8 cellular contexts compared by ENCODE assay signal in the genomic region with DNA sequence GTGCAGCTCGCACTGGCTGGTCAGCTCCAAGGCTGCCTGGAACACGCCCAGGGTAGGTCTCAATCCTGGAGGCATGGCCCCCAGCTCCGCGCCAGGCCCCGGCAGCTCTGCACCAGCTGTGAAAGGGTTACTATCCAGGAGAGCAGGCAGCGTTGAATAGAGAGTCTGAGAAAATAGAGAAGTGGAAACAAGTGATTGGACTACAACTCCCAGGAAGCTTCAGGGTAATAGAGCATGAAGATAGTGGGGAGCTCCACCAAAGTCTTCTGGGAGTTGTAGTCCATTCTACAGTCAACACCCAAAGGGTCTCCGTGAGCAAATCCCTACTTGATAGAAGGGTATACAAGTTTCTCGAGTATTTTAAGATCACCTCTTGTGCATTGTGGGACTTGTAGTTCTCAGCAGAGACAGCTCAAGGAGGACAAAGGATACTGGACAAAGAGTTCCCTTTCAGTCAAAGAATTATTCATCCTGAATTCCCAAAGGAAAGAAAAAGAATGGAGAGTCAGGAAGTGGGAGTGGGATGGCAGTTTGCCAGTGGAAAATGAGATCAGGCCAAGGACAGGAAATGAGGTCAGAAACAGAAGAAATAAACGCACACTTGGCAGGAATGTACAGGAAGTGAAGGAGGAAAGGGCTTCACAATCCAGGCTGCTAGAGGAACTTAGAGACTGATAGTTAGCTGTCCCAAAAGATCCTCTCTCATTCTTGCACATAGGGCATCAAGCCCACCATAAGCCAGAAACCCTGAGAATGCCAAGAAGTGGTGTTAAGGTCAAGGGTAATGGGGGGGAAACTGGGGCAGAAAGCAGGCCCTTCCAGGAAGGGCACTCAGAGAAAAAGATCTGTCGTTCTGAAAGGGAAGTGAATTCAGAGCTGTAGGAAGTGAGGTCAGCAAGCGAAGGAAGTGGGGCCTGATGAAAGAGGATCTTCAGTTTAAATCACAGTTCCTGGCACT. TPM values are rescaled to one million over a fixed set of nuclear protein-coding genes. Genes with fewer than 3 reads are reported as not detected.
DNase-seq lines count a peak whose midpoint lies in the region; ATAC-seq, FAIRE-seq and TF ChIP-seq lines count a peak whose summit lies in the region.

No MANE protein-coding gene starts in this region.

- CTCF ChIA-PET in mammary epithelial cell (lab: Charles Lee; ENCODE audit: low non-redundant PET): no interaction called here

- no peaks in the 10 kb centered on the region for H3K79me2 ChIP-seq in mammary epithelial cell (ENCODE audit: insufficient read depth, low read length)
- no peaks in the 10 kb centered on the region for H3K79me2 ChIP-seq in keratinocyte (ENCODE audit: control insufficient read depth, insufficient read depth, low read length)

- H3K9ac ChIP-seq in mammary epithelial cell (ENCODE audit: insufficient read depth, low read length) (no peak overlapping the region), keratinocyte (ENCODE audit: control insufficient read depth, extremely low read depth, insufficient read depth, low read length) (no peak overlapping the region)

- peaks cover 18 to 34% of the 10 kb centered on the region in 2 donors for H3K4me1 Mint-ChIP-seq in stimulated activated naive B cell treated with anti-CD40 and anti-IgM and Interleukin-4, amounts not matched to agents 10 μg/mL and 1 μg/mL and 100 μg/mL, for 72 hours

- peaks cover 13 to 20% of the 10 kb centered on the region in 2 donors for H3K36me3 Mint-ChIP-seq in stimulated activated naive B cell treated with anti-CD40 and anti-IgM and Interleukin-4, amounts not matched to agents 10 μg/mL and 1 μg/mL and 100 μg/mL, for 72 hours

- H3K9me3 ChIP-seq in Peyer's patch: no peaks in the 10 kb centered on the region
- H3K9me3 ChIP-seq in mammary epithelial cell (replicated peaks; ENCODE audit: insufficient read depth, low read length): no peaks in the 10 kb centered on the region
- H3K9me3 ChIP-seq in keratinocyte (ENCODE audit: control insufficient read depth, low read depth, low read length): no peaks in the 10 kb centered on the region

- 60% methylated on average over 6 of the region's 11 CpGs for WGBS in mammary epithelial cell (ENCODE audit: low coverage, missing lambda C conversion rate)

- intact Hi-C loops in mammary epithelial cell (cut with micrococcal nuclease): no loop called here

- no peaks in the 10 kb centered on the region for H3K9me1 ChIP-seq in keratinocyte (ENCODE audit: control insufficient read depth, extremely low read depth, insufficient read depth, low read length)

- H3K4me1 ChIP-seq in Peyer's patch (peaks cover 0 to 9% (median 3%) of the 10 kb centered on the region in 4 donors), mammary epithelial cell (ENCODE audit: insufficient read depth, low read length) (peaks cover 15% of the 10 kb centered on the region), keratinocyte (ENCODE audit: control insufficient read depth, extremely low read depth, insufficient read depth, low read length) (peaks cover 14% of the 10 kb centered on the region)

- H3K36me3 ChIP-seq in Peyer's patch (no peaks in the 10 kb centered on the region), mammary epithelial cell (ENCODE audit: insufficient read depth, low read length) (no peaks in the 10 kb centered on the region), keratinocyte (ENCODE audit: control insufficient read depth in 2 of 2, extremely low read depth in 1 of 2, insufficient read depth in 2 of 2, low read length in 2 of 2) (peaks cover 0 to 6% of the 10 kb centered on the region in 2 experiments)

- dilution Hi-C loops in mammary epithelial cell (cut with HindIII; ENCODE audit: low sequenced_read_pairs) (loop anchor here (5.0 kb wide), 3 partner anchors 43 to 93 kb away; no protein-coding TSS in a partner anchor), keratinocyte (cut with MboI; ENCODE audit: extremely low pct_ligation_motif_present, low sequenced_read_pairs) (no loop called here)

- H3K4me3 ChIP-seq in Peyer's patch (no peak overlapping the region), mammary epithelial cell (replicated peaks in 1 of 3; ENCODE audit: insufficient read depth in 1 of 3, low read depth in 2 of 3, low read length in 3 of 3) (no peak overlapping the region), keratinocyte (ENCODE audit: control insufficient read depth in 2 of 3, extremely low read depth in 1 of 3, insufficient read depth in 2 of 3, low read depth in 1 of 3, low read length in 3 of 3) (no peak overlapping the region)

- H3K27me3 ChIP-seq in Peyer's patch (no peaks in the 10 kb centered on the region), mammary epithelial cell (ENCODE audit: insufficient read depth, low read length) (no peaks in the 10 kb centered on the region), keratinocyte (ENCODE audit: control insufficient read depth, extremely low read depth, insufficient read depth, low read length) (no peaks in the 10 kb centered on the region)

- peak overlapping the region; percentile 18 to 53 for H3K4me3 Mint-ChIP-seq in stimulated activated naive B cell treated with anti-CD40 and anti-IgM and Interleukin-4, amounts not matched to agents 10 μg/mL and 1 μg/mL and 100 μg/mL, for 72 hours

- FAIRE-seq in keratinocyte (lab: Jason Lieb, UNC): peak; percentile 85

- DNase-seq in CMK (ENCODE audit: low read depth): peak; percentile 93
- DNase-seq in HS-5 (ENCODE audit: low read depth): peak; percentile 96
- no peak for DNase-seq in Peyer's patch
- peak; percentile 71 for DNase-seq in mammary epithelial cell
- peak; percentile 76 for DNase-seq in keratinocyte (ENCODE audit: low read depth, low spot score)
- DNase-seq in stimulated activated naive B cell treated with anti-CD40 and anti-IgM and Interleukin-4, amounts not matched to agents 10 μg/mL and 1 μg/mL and 100 μg/mL, for 72 hours: peak; percentile 46

- H2AFZ ChIP-seq in mammary epithelial cell (ENCODE audit: low read depth, low read length) (peak overlapping the region; percentile 79), keratinocyte (ENCODE audit: control insufficient read depth, low read length) (peak overlapping the region; percentile 85)

- no peak for TF ChIP-seq CTCF in Peyer's patch (IDR thresholded peaks at IDR 0.05)
- no peak for TF ChIP-seq CTCF in mammary epithelial cell (conservative IDR thresholded peaks at IDR 0.05 in 1 of 2, IDR thresholded peaks at IDR 0.05 in 1 of 2; ENCODE audit: extremely low read depth in 1 of 2, insufficient read depth in 1 of 2, low read depth in 1 of 2, low read length in 2 of 2)
- no peak for TF ChIP-seq CTCF in keratinocyte (optimal IDR thresholded peaks at IDR 0.05 in 1 of 3, IDR thresholded peaks at IDR 0.05 in 1 of 3, conservative IDR thresholded peaks at IDR 0.05 in 1 of 3; ENCODE audit: extremely low read depth in 1 of 3, insufficient read depth in 2 of 3, low read length in 3 of 3)

- in situ Hi-C loops in mammary epithelial cell (cut with MboI; ENCODE audit: low sequenced_read_pairs in 2 of 2): no loop called here

- H3K27me3 Mint-ChIP-seq in stimulated activated naive B cell treated with anti-CD40 and anti-IgM and Interleukin-4, amounts not matched to agents 10 μg/mL and 1 μg/mL and 100 μg/mL, for 72 hours: no peaks in the 10 kb centered on the region

- no TSS peak for BruUV-seq in mammary epithelial cell (replicated peaks; lab: Mats Ljungman, UMichigan)

- peak overlapping the region; percentile 8 to 73 (median 62) for H3K27ac ChIP-seq in Peyer's patch
- H3K27ac ChIP-seq in mammary epithelial cell (ENCODE audit: insufficient read depth, low read depth, low read length): peak overlapping the region; percentile 22
- peak overlapping the region; percentile 63 for H3K27ac ChIP-seq in keratinocyte (ENCODE audit: control insufficient read depth, insufficient read depth, low read length)

- H4K20me1 ChIP-seq in mammary epithelial cell (ENCODE audit: insufficient read depth, low read length): no peaks in the 10 kb centered on the region
- H4K20me1 ChIP-seq in keratinocyte (ENCODE audit: control insufficient read depth, extremely low read depth, insufficient read depth, low read length): no peaks in the 10 kb centered on the region

- H3K4me2 ChIP-seq in mammary epithelial cell (ENCODE audit: insufficient read depth, low read depth, low read length) (no peak overlapping the region), keratinocyte (ENCODE audit: control insufficient read depth, extremely low read depth, insufficient read depth, low read depth, low read length) (peak overlapping the region; percentile 11)

- peak overlapping the region; percentile 88 for H3K27ac Mint-ChIP-seq in stimulated activated naive B cell treated with anti-CD40 and anti-IgM and Interleukin-4, amounts not matched to agents 10 μg/mL and 1 μg/mL and 100 μg/mL, for 72 hours

- peak; percentile 64 to 68 for ATAC-seq in stimulated activated naive B cell treated with anti-CD40 and anti-IgM and Interleukin-4, amounts not matched to agents 10 μg/mL and 1 μg/mL and 100 μg/mL, for 72 hours (replicated peaks)
- ATAC-seq in GM21723 (IDR thresholded peaks at IDR 0.05; ENCODE audit: unreplicated experiment) (no peak), HG02678 (IDR thresholded peaks at IDR 0.05; ENCODE audit: unreplicated experiment) (no peak)

- TF ChIP-seq POLR2A in Peyer's patch (IDR thresholded peaks at IDR 0.05): no peak

- H3K9me3 Mint-ChIP-seq in stimulated activated naive B cell treated with anti-CD40 and anti-IgM and Interleukin-4, amounts not matched to agents 10 μg/mL and 1 μg/mL and 100 μg/mL, for 72 hours: peaks cover 15 to 16% of the 10 kb centered on the region in 2 donors

RNA-seq across cellular contexts. Expression of gene MAMSTR, which starts 5.5 kb away (rescaled TPM):
- total RNA-seq in Peyer's patch (1 to 10 TPM in 1 of 4 donors, under 1 TPM in 1, not detected in 2; 0.70 to 1.1 TPM), mammary epithelial cell (1 to 10 TPM in 1 of 2 donors, under 1 TPM in 1; 0.50 to 1.2 TPM)
- polyA plus RNA-seq in mammary epithelial cell (0.32 TPM), keratinocyte (0.35 to 0.39 TPM (median 0.37 TPM) in 3 replicates)
- polyA minus RNA-seq in mammary epithelial cell (not detected), keratinocyte (0.48 to 1.2 TPM (median 0.66 TPM) in 3 replicates)
- not detected for polyA plus RNA-seq in keratinocyte (2011; ENCODE audit: low read depth)
- 0.23 and 0.35 TPM in 2 replicates for polyA plus RNA-seq in keratinocyte (2011; cell fraction: cytosol; rRNA removed)
- polyA plus RNA-seq in keratinocyte (2011; cell fraction: nucleus; rRNA removed): 0.39 and 0.87 TPM in 2 replicates
- polyA plus RNA-seq in keratinocyte (2012; ENCODE audit: low replicate concordance): 0.18 and 0.55 TPM in 2 replicates
- polyA minus RNA-seq in keratinocyte (2011; cell fraction: cytosol; rRNA and poly(A)+ RNA removed): not detected
- 0.21 TPM in 1 of 2 replicates, not detected in the other for polyA minus RNA-seq in keratinocyte (2011; cell fraction: nucleus; rRNA and poly(A)+ RNA removed)

RNA-seq across cellular contexts. Expression of gene RASIP1, which starts 15.3 kb away (rescaled TPM):
- total RNA-seq in Peyer's patch (1 to 10 TPM; 1.8 to 6.6 (median 3.4) TPM), mammary epithelial cell (1 to 10 TPM; 2.8 to 3.0 TPM)
- polyA plus RNA-seq in mammary epithelial cell (5.0 TPM), keratinocyte (2.2 to 4.8 TPM (median 2.3 TPM) in 3 replicates)
- polyA minus RNA-seq in mammary epithelial cell (0.57 TPM), keratinocyte (1.6 to 4.1 TPM (median 1.8 TPM) in 3 replicates)
- 0.84 TPM for polyA plus RNA-seq in keratinocyte (2011; ENCODE audit: low read depth)
- 1.5 and 3.1 TPM in 2 replicates for polyA plus RNA-seq in keratinocyte (2011; cell fraction: cytosol; rRNA removed)
- 4.1 and 5.3 TPM in 2 replicates for polyA plus RNA-seq in keratinocyte (2011; cell fraction: nucleus; rRNA removed)
- polyA plus RNA-seq in keratinocyte (2012; ENCODE audit: low replicate concordance): 2.1 and 4.4 TPM in 2 replicates
- polyA minus RNA-seq in keratinocyte (2011; cell fraction: cytosol; rRNA and poly(A)+ RNA removed): 3.6 TPM
- polyA minus RNA-seq in keratinocyte (2011; cell fraction: nucleus; rRNA and poly(A)+ RNA removed): 1.1 and 1.2 TPM in 2 replicates

RNA-seq across cellular contexts. Expression of gene IZUMO1, which starts 21.6 kb away (rescaled TPM):
- not detected for total RNA-seq in Peyer's patch
- total RNA-seq in mammary epithelial cell: 1 to 10 TPM in 1 of 2 donors, under 1 TPM in 1; 0.50 to 7.8 TPM
- 0.12 TPM for polyA plus RNA-seq in mammary epithelial cell
- polyA minus RNA-seq in mammary epithelial cell: not detected
- polyA plus RNA-seq in keratinocyte: 0.28 to 0.75 TPM (median 0.63 TPM) in 3 replicates
- polyA plus RNA-seq in keratinocyte (2011; ENCODE audit: low read depth): not detected
- 0.07 TPM in 1 of 2 replicates, not detected in the other for polyA plus RNA-seq in keratinocyte (2011; cell fraction: cytosol; rRNA removed)
- 5.4 and 5.8 TPM in 2 replicates for polyA plus RNA-seq in keratinocyte (2011; cell fraction: nucleus; rRNA removed)
- 0.44 and 0.63 TPM in 2 replicates for polyA plus RNA-seq in keratinocyte (2012; ENCODE audit: low replicate concordance)
- 0.13 to 0.42 TPM (median 0.26 TPM) in 3 replicates for polyA minus RNA-seq in keratinocyte
- not detected for polyA minus RNA-seq in keratinocyte (2011; cell fraction: cytosol; rRNA and poly(A)+ RNA removed)
- polyA minus RNA-seq in keratinocyte (2011; cell fraction: nucleus; rRNA and poly(A)+ RNA removed): 1.7 and 1.9 TPM in 2 replicates

RNA-seq across cellular contexts. Expression of gene FUT1, which starts 27.4 kb away (rescaled TPM):
- total RNA-seq in Peyer's patch (1 to 10 TPM in 1 of 4 donors, under 1 TPM in 3; 0.38 to 1.2 (median 0.68) TPM), mammary epithelial cell (10 to 100 TPM; 13.9 to 15.2 TPM)
- polyA plus RNA-seq in mammary epithelial cell (6.4 TPM), keratinocyte (3.2 to 5.3 TPM (median 3.7 TPM) in 3 replicates)
- polyA minus RNA-seq in mammary epithelial cell (9.0 TPM), keratinocyte (3.1 to 6.1 TPM (median 4.9 TPM) in 3 replicates)
- 0.51 TPM for polyA plus RNA-seq in keratinocyte (2011; ENCODE audit: low read depth)
- polyA plus RNA-seq in keratinocyte (2011; cell fraction: cytosol; rRNA removed): 2.0 and 2.6 TPM in 2 replicates
- 7.1 and 7.4 TPM in 2 replicates for polyA plus RNA-seq in keratinocyte (2011; cell fraction: nucleus; rRNA removed)
- polyA plus RNA-seq in keratinocyte (2012; ENCODE audit: low replicate concordance): 2.1 and 3.3 TPM in 2 replicates
- 4.2 TPM for polyA minus RNA-seq in keratinocyte (2011; cell fraction: cytosol; rRNA and poly(A)+ RNA removed)
- polyA minus RNA-seq in keratinocyte (2011; cell fraction: nucleus; rRNA and poly(A)+ RNA removed): 6.8 and 7.3 TPM in 2 replicates

RNA-seq across cellular contexts. Expression of gene FUT2, which starts 29.3 kb away (rescaled TPM):
- total RNA-seq in Peyer's patch (10 to 100 TPM; 11.6 to 91.6 (median 53.8) TPM), mammary epithelial cell (under 1 TPM in 1 of 2 donors, not detected in 1; 0.33 TPM)
- polyA plus RNA-seq in mammary epithelial cell (0.06 TPM), keratinocyte (2.3 to 4.0 TPM (median 3.7 TPM) in 3 replicates)
- polyA minus RNA-seq in mammary epithelial cell (not detected), keratinocyte (3.7 to 4.8 TPM (median 4.5 TPM) in 3 replicates)
- polyA plus RNA-seq in keratinocyte (2011; ENCODE audit: low read depth): 0.39 TPM
- polyA plus RNA-seq in keratinocyte (2011; cell fraction: cytosol; rRNA removed): 2.5 and 2.8 TPM in 2 replicates
- 8.3 and 8.5 TPM in 2 replicates for polyA plus RNA-seq in keratinocyte (2011; cell fraction: nucleus; rRNA removed)
- polyA plus RNA-seq in keratinocyte (2012; ENCODE audit: low replicate concordance): 4.2 and 4.4 TPM in 2 replicates
- 7.1 TPM for polyA minus RNA-seq in keratinocyte (2011; cell fraction: cytosol; rRNA and poly(A)+ RNA removed)
- 10.2 and 10.8 TPM in 2 replicates for polyA minus RNA-seq in keratinocyte (2011; cell fraction: nucleus; rRNA and poly(A)+ RNA removed)

Comparison
In these comparisons a context has a peak if more than half of its experiments do, and no peak if none do; other contexts are left out.
1. DNase-seq: peak in CMK (single experiment), HS-5 (single experiment), mammary epithelial cell (single experiment), keratinocyte (single experiment) and stimulated activated naive B cell treated with anti-CD40 and anti-IgM and Interleukin-4, amounts not matched to agents 10 μg/mL and 1 μg/mL and 100 μg/mL, for 72 hours (single experiment); none in Peyer's patch (0 of 3).
2. ATAC-seq: peak in stimulated activated naive B cell treated with anti-CD40 and anti-IgM and Interleukin-4, amounts not matched to agents 10 μg/mL and 1 μg/mL and 100 μg/mL, for 72 hours (2 of 2); none in GM21723 (single experiment) and HG02678 (single experiment).
3. Peak in every context shown above with its lines, with median percentiles within 50 percentile points of each other: H3K27ac ChIP-seq.